Comparison of ENCODE assay signal across 18 cellular contexts in the genomic region with DNA sequence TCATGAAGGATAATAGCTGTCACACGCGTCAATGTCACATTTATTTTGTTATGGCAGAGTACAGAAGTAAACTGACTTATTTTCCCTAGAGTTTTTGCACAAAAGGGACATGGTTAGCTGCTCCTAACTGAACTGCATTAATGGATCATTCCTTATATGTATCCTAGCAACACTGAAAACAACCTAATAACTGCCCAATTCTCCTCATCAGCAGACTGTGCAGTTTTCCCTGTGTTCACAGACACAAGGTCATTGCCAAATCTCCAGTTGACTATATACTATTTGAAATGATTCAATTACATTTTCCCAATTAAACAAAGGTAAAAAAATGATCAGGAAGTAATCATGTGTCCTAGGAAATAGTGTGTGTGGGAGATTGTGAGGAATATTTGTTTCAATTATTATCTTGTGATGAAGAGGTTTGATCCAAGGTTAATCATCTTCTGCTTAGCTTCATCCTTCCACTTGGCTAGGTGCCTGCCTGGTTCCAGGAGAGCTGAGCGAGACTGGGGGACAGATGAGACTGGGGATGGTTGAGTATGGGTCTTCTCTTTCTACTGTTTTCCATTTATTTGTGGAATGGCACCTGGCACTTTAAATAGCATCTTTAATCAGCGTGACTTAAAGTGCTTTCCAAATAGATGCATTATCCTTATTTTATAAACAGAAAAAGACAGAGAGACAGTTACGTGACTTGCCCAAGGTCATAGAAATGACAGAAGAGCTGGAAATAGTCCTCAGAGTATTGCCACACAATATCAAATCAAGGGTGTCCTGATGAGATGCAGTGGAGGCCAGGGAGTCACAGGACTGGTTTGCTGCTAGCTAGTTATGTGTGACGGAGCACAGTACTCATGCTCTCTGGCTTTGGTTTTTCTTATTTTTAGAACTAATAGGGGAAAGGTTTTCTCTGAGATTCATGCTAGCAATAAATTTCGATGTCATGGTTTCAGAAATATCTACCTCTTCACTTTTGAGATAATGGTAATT.
"Had no signal": no experiment of that assay in that cellular context is flagged by ENCODE, and none has a peak within 500 bp of the region (broad histone marks: within the 10 kb centered on the region; RNA-seq: fewer than 3 reads in every experiment).

No MANE protein-coding gene starts in this region.

- H3K9me3 ChIP-seq: gastrocnemius medialis, lower lobe of right lung, transverse colon had no signal

- H3K4me3 ChIP-seq: cardiac muscle cell, coronary artery, gastrocnemius medialis, lower lobe of right lung, spleen, transverse colon had no signal

- FAIRE-seq: astrocyte had no signal

- H3K36me3 ChIP-seq: cardiac muscle cell, gastrocnemius medialis, lower lobe of right lung, spleen, transverse colon had no signal

- H3K79me2 ChIP-seq: parathyroid adenoma had no signal

- H3K9ac ChIP-seq: parathyroid adenoma had no signal

- H3K27me3 ChIP-seq: cardiac muscle cell, gastrocnemius medialis, spleen, transverse colon had no signal

- H2AFZ ChIP-seq: parathyroid adenoma had no signal

- DNase-seq: activated CD4-positive, alpha-beta T cell treated with anti-CD3 and anti-CD28 coated beads for 4 hours; activated CD8-positive, alpha-beta T cell treated with anti-CD3 and anti-CD28 coated beads, Interleukin-2, amount 10 ng/mL, durations not matched to agents 7 days and 5 days; activated naive CD4-positive, alpha-beta T cell; effector CD8-positive, alpha-beta T cell; gastrocnemius medialis; hippocampal formation; kidney glomerular epithelial cell; lower lobe of right lung; midbrain; spleen; stimulated activated CD4-positive, alpha-beta T cell treated with anti-CD3 and anti-CD28 coated beads, Interleukin-1b, Interleukin-23, amount 100 ng/mL, for 48 hours; stimulated activated naive B cell treated with anti-CD40 and anti-IgM and Interleukin-4, amounts not matched to agents 10 μg/mL and 1 μg/mL and 100 μg/mL, for 72 hours; transverse colon had no signal

- H3K27ac ChIP-seq: cardiac muscle cell, coronary artery, epithelial cell of prostate, gastrocnemius medialis, lower lobe of right lung, parathyroid adenoma, spleen, transverse colon had no signal
